8 cellular contexts compared by ENCODE assay signal in genomic region chr2:118855451-118856279, GRCh38.
DNase-seq lines count a peak whose midpoint lies in the region; ATAC-seq lines count a peak whose summit lies in the region.

No MANE protein-coding gene starts in this region.

- peaks cover 12% of the 10 kb centered on the region for H3K36me3 Mint-ChIP-seq in central memory CD8-positive, alpha-beta T cell (ENCODE audit: insufficient read depth)

- H3K4me1 Mint-ChIP-seq in central memory CD8-positive, alpha-beta T cell: peaks cover 12% of the 10 kb centered on the region

- DNase-seq in NCI-H446 (lab: John Stamatoyannopoulos, UW) (peak; percentile 50 to 80), NCI-H446 treated with DMSO at 0.1 percent for 48 hours (lab: John Stamatoyannopoulos, UW) (no peak), NCI-H2081 (lab: John Stamatoyannopoulos, UW) (peak; percentile 72 to 74), left kidney (ENCODE audit: low read depth, low spot score) (peak; percentile 94)
- peak; percentile 65 to 80 for DNase-seq in central memory CD8-positive, alpha-beta T cell (ENCODE audit: low spot score in 2 of 2)
- peak; percentile 87 to 89 for DNase-seq in stimulated activated CD4-positive, alpha-beta T cell treated with anti-CD3 and anti-CD28 coated beads, Interleukin-2, amount 100 ng/mL, for 24 hours

- peaks cover 100% of the 10 kb centered on the region for H3K27me3 Mint-ChIP-seq in central memory CD8-positive, alpha-beta T cell

- H3K27ac Mint-ChIP-seq in central memory CD8-positive, alpha-beta T cell (ENCODE audit: low read depth): no peak overlapping the region

- peak overlapping the region; percentile 51 for H3K4me3 Mint-ChIP-seq in central memory CD8-positive, alpha-beta T cell

- H3K9me3 Mint-ChIP-seq in central memory CD8-positive, alpha-beta T cell: no peaks in the 10 kb centered on the region

- ATAC-seq in HG02938 (IDR thresholded peaks at IDR 0.05; ENCODE audit: unreplicated experiment): peak; percentile 81
- peak; percentile 83 to 85 for ATAC-seq in activated CD4-positive, CD25-positive, alpha-beta regulatory T cell treated with anti-CD3 and anti-CD28 coated beads, Interleukin-2, amount 50 U/mL, for 24 hours
- peak; percentile 70 for ATAC-seq in central memory CD8-positive, alpha-beta T cell (replicated peaks; ENCODE audit: extremely low read depth, poor library complexity, severe bottlenecking)
